Comparison of ENCODE assay signal across 21 cellular contexts in the genomic region with DNA sequence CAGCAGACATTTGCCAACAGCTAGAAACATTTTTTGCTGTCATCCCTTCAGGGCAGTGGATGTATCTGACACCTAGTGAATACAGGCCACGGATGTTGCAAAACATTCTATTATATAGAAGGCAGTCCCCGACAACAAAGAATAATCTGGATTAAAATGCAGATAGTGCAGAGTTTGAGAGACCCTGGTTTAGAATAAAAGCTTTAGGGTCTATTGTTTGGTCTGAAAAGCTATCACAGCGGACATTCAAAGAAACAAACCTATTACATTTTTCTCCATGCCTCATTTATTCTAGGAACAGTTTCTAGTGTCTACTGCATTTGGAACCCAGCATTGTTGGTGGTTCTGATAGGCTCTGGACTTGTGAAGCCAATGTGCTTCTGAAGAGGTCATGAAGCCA.
"Had no signal": no experiment of that assay in that cellular context is flagged by ENCODE, and none has a peak within 500 bp of the region (broad histone marks: within the 10 kb centered on the region; RNA-seq: fewer than 3 reads in every experiment).

No MANE protein-coding gene starts in this region.

- H3K4me1 ChIP-seq: adrenal gland, colonic mucosa, pancreas, right lobe of liver had no signal

- H3K4me3 ChIP-seq: adrenal gland, colonic mucosa, lung, mucosa of descending colon, pancreas, right lobe of liver, stomach, upper lobe of left lung had no signal

- H3K4me1 Mint-ChIP-seq: endodermal cell; naive B cell; stimulated activated effector memory CD8-positive, alpha-beta T cell treated with anti-CD3 and anti-CD28 coated beads, Interleukin-12 subunit alpha, Interleukin-12 subunit beta, amount 100 ng/mL, for 72 hours had no signal

- H3K27ac ChIP-seq: adrenal gland, colonic mucosa, pancreas, right lobe of liver, stomach, upper lobe of left lung had no signal

- H3K9me3 Mint-ChIP-seq: endodermal cell had no signal

- H3K36me3 Mint-ChIP-seq: naive B cell; stimulated activated effector memory CD8-positive, alpha-beta T cell treated with anti-CD3 and anti-CD28 coated beads, Interleukin-12 subunit alpha, Interleukin-12 subunit beta, amount 100 ng/mL, for 72 hours had no signal

- FAIRE-seq: pancreas, TTC549 had no signal

- H3K9me3 ChIP-seq: adrenal gland, colonic mucosa, mucosa of descending colon, pancreas, right lobe of liver, stomach, upper lobe of left lung had no signal

- DNase-seq: activated CD4-positive, alpha-beta T cell treated with anti-CD3 and anti-CD28 coated beads, Interleukin-2, amount 50 U/mL, for 4 hours; activated effector memory CD4-positive, alpha-beta T cell treated with anti-CD3 and anti-CD28 coated beads, Interleukin-2, amount 50 U/mL, for 16 hours; activated T-cell treated with anti-CD3 and anti-CD28 coated beads, Interleukin-2, amount 50 U/mL, for 72 hours; adrenal gland; central memory CD4-positive, alpha-beta T cell; colonic mucosa; endodermal cell; erythroblast; foreskin melanocyte; hypothalamus; mucosa of descending colon; naive B cell; pancreas; right lobe of liver; stimulated activated CD4-positive, alpha-beta T cell treated with anti-CD3 and anti-CD28 coated beads, Interleukin-4, amount 100 ng/mL, for 24 hours; stomach; upper lobe of left lung had no signal

- H3K27ac Mint-ChIP-seq: activated naive CD4-positive, alpha-beta T cell treated with anti-CD3 and anti-CD28 coated beads, Interleukin-2, amount 50 U/mL, for 72 hours; activated T-cell treated with anti-CD3 and anti-CD28 coated beads, Interleukin-2, amount 50 U/mL, for 72 hours; endodermal cell; naive B cell; stimulated activated effector memory CD8-positive, alpha-beta T cell treated with anti-CD3 and anti-CD28 coated beads, Interleukin-12 subunit alpha, Interleukin-12 subunit beta, amount 100 ng/mL, for 72 hours had no signal

- H3K4me3 Mint-ChIP-seq: activated T-cell treated with anti-CD3 and anti-CD28 coated beads, Interleukin-2, amount 50 U/mL, for 72 hours; endodermal cell; naive B cell; stimulated activated effector memory CD8-positive, alpha-beta T cell treated with anti-CD3 and anti-CD28 coated beads, Interleukin-12 subunit alpha, Interleukin-12 subunit beta, amount 100 ng/mL, for 72 hours had no signal

- H3K36me3 ChIP-seq: adrenal gland, colonic mucosa, pancreas, right lobe of liver, stomach, upper lobe of left lung had no signal

- H3K27me3 ChIP-seq: adrenal gland, colonic mucosa, pancreas, right lobe of liver, stomach, upper lobe of left lung had no signal
